ENCODE assay signal across 1 cellular context in the genomic region with DNA sequence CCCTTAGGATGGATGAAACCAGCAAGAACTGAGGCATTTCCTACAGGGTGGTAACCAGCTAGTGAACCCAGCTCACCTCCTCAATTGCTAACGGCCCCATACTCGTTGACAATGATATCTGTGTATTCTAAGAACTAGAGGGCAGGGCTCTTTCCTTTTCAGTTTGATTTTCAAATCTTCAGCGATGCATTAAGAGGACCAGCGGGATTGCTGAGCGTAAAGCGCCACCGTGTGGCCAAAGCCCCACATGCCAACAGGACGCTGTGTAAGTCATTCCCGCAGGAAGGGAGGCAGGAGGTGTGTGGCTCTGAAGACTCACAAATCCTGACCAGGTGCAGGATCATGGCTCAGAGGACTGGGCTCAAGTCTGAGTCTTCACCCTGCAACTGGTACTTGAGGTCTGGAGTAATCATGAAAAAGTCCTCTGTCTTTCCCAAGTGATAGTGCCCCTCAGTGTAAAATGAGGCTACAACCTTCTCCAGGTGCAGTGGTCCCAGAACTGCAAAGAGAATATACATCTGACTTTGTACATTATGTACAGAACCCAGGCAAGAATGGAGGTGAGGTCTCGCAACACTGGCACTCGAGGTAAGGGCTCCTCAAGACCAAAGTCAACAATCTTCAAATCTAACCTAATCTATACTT.
TF ChIP-seq lines count a peak whose summit lies in the region.

No MANE protein-coding gene starts in this region.

TF ChIP-seq in SK-N-SH treated with all-trans-retinoic acid at 6 μM for 48 hours, 23 proteins besides CTCF, POLR2A, EP300 and RAD21 (continued from another document):
- TF ChIP-seq, protein P1, sequence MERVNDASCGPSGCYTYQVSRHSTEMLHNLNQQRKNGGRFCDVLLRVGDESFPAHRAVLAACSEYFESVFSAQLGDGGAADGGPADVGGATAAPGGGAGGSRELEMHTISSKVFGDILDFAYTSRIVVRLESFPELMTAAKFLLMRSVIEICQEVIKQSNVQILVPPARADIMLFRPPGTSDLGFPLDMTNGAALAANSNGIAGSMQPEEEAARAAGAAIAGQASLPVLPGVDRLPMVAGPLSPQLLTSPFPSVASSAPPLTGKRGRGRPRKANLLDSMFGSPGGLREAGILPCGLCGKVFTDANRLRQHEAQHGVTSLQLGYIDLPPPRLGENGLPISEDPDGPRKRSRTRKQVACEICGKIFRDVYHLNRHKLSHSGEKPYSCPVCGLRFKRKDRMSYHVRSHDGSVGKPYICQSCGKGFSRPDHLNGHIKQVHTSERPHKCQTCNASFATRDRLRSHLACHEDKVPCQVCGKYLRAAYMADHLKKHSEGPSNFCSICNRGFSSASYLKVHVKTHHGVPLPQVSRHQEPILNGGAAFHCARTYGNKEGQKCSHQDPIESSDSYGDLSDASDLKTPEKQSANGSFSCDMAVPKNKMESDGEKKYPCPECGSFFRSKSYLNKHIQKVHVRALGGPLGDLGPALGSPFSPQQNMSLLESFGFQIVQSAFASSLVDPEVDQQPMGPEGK (CRISPR knock-in tag; IDR thresholded peaks at IDR 0.05; ENCODE audit: borderline replicate concordance), result no peak
- TF ChIP-seq TSHZ2 (CRISPR knock-in tag; IDR thresholded peaks at IDR 0.05), result no peak
- TF ChIP-seq ZFP3 (CRISPR knock-in tag; IDR thresholded peaks at IDR 0.05), result no peak
- no peak for TF ChIP-seq BACH2 (CRISPR knock-in tag; IDR thresholded peaks at IDR 0.05; ENCODE audit: borderline replicate concordance)
- TF ChIP-seq TOX (CRISPR knock-in tag; IDR thresholded peaks at IDR 0.05; ENCODE audit: borderline replicate concordance), result no peak
- no peak for TF ChIP-seq TCF4 (CRISPR knock-in tag; IDR thresholded peaks at IDR 0.05; ENCODE audit: borderline replicate concordance)
